Comparison of ENCODE assay signal across 23 cellular contexts in genomic region chr10:91576096-91576545, GRCh38. TPM values are rescaled to one million over a fixed set of nuclear protein-coding genes. Genes with fewer than 3 reads are reported as not detected.
A peak's percentile ranks its signal among the peaks of the same experiment; 100 is the strongest.
DNase-seq lines count a peak whose midpoint lies in the region; ATAC-seq, FAIRE-seq and TF ChIP-seq lines count a peak whose summit lies in the region.
"Had no signal": no experiment of that assay in that cellular context is flagged by ENCODE, and none has a peak within 500 bp of the region (broad histone marks: within the 10 kb centered on the region; RNA-seq: fewer than 3 reads in every experiment).

No MANE protein-coding gene starts in this region.

- no peaks in the 10 kb centered on the region for H3K9me3 ChIP-seq in cardiac muscle cell (ENCODE audit: low read depth)
- no peaks in the 10 kb centered on the region for H3K9me3 ChIP-seq in gastrocnemius medialis
- H3K9me3 ChIP-seq: suprapubic skin had no signal

- CTCF ChIA-PET in activated CD4-positive, alpha-beta T cell treated with anti-CD3 and anti-CD28 coated beads for 36 hours (lab: Charles Lee), result interaction anchor here (0.8 kb wide), 1 partner anchor 279 kb away, joined by 3 read pairs; no protein-coding TSS in a partner anchor
- CTCF ChIA-PET in activated CD4-positive, alpha-beta T cell treated with anti-CD3 and anti-CD28 coated beads, Interleukin-2, amount 10 ng/mL, durations not matched to agents 7 days and 5 days (lab: Charles Lee), result no interaction called here

- H3K36me3 ChIP-seq in cardiac muscle cell (no peaks in the 10 kb centered on the region), gastrocnemius medialis (no peaks in the 10 kb centered on the region)
- H3K36me3 ChIP-seq: BLaER1 treated with 17β-estradiol and CSF1 and Interleukin-3, amounts not matched to agents 10 nM and 100 nM; suprapubic skin had no signal

- H3K4me3 ChIP-seq in cardiac muscle cell (no peak overlapping the region), gastrocnemius medialis (no peak overlapping the region)
- H3K4me3 ChIP-seq: BLaER1 treated with 17β-estradiol and CSF1 and Interleukin-3, amounts not matched to agents 10 nM and 100 nM; suprapubic skin had no signal

- H3K27ac Mint-ChIP-seq in activated CD4-positive, alpha-beta T cell treated with anti-CD3 and anti-CD28 coated beads for 36 hours, result no peak overlapping the region
- no peak overlapping the region for H3K27ac Mint-ChIP-seq in activated CD4-positive, alpha-beta T cell treated with anti-CD3 and anti-CD28 coated beads, Interleukin-2, amount 10 ng/mL, durations not matched to agents 7 days and 5 days
- H3K27ac Mint-ChIP-seq: activated CD8-positive, alpha-beta T cell treated with anti-CD3 and anti-CD28 coated beads for 36 hours had no signal

- H3K4me1 ChIP-seq in cardiac muscle cell (ENCODE audit: low read depth), result peaks cover 26% of the 10 kb centered on the region
- peaks cover 0 to 7% of the 10 kb centered on the region in 2 donors for H3K4me1 ChIP-seq in gastrocnemius medialis
- H3K4me1 ChIP-seq: Caco-2 had no signal

- FAIRE-seq in RCC 7860 (lab: Jason Lieb, UNC), result no peak
- FAIRE-seq: endometrium had no signal

- in situ Hi-C loops in gastrocnemius medialis (cut with MboI; ENCODE audit: low sequenced_read_pairs in 4 of 4), result no loop called here

- H3K4me1 Mint-ChIP-seq in activated CD4-positive, alpha-beta T cell treated with anti-CD3 and anti-CD28 coated beads for 36 hours, result no peaks in the 10 kb centered on the region
- no peaks in the 10 kb centered on the region for H3K4me1 Mint-ChIP-seq in activated CD4-positive, alpha-beta T cell treated with anti-CD3 and anti-CD28 coated beads, Interleukin-2, amount 10 ng/mL, durations not matched to agents 7 days and 5 days

- peaks cover 3% of the 10 kb centered on the region for H3K27me3 Mint-ChIP-seq in activated CD4-positive, alpha-beta T cell treated with anti-CD3 and anti-CD28 coated beads for 36 hours
- H3K27me3 Mint-ChIP-seq in activated CD4-positive, alpha-beta T cell treated with anti-CD3 and anti-CD28 coated beads, Interleukin-2, amount 10 ng/mL, durations not matched to agents 7 days and 5 days, result peaks cover 3% of the 10 kb centered on the region

- no peak overlapping the region for H3K4me3 Mint-ChIP-seq in activated CD4-positive, alpha-beta T cell treated with anti-CD3 and anti-CD28 coated beads for 36 hours
- no peak overlapping the region for H3K4me3 Mint-ChIP-seq in activated CD4-positive, alpha-beta T cell treated with anti-CD3 and anti-CD28 coated beads, Interleukin-2, amount 10 ng/mL, durations not matched to agents 7 days and 5 days
- H3K4me3 Mint-ChIP-seq: activated CD8-positive, alpha-beta T cell treated with anti-CD3 and anti-CD28 coated beads for 36 hours had no signal

- intact Hi-C loops in activated CD4-positive, alpha-beta T cell treated with anti-CD3 and anti-CD28 coated beads for 36 hours (cut with DNase I, micrococcal nuclease), result no loop called here
- intact Hi-C loops in gastrocnemius medialis (cut with DNase I; ENCODE audit: low total_unique reads), result no loop called here

- H3K36me3 Mint-ChIP-seq in activated CD4-positive, alpha-beta T cell treated with anti-CD3 and anti-CD28 coated beads for 36 hours (ENCODE audit: low read depth), result no peaks in the 10 kb centered on the region
- no peaks in the 10 kb centered on the region for H3K36me3 Mint-ChIP-seq in activated CD4-positive, alpha-beta T cell treated with anti-CD3 and anti-CD28 coated beads, Interleukin-2, amount 10 ng/mL, durations not matched to agents 7 days and 5 days (ENCODE audit: low read depth)

- no peak for TF ChIP-seq CTCF in cardiac muscle cell (IDR thresholded peaks at IDR 0.05; ENCODE audit: low read depth, low read length)
- no peak for TF ChIP-seq CTCF in gastrocnemius medialis (IDR thresholded peaks at IDR 0.05 in 4 of 5, conservative IDR thresholded peaks at IDR 0.05 in 1 of 5)

- no peaks in the 10 kb centered on the region for H3K9me3 Mint-ChIP-seq in activated CD4-positive, alpha-beta T cell treated with anti-CD3 and anti-CD28 coated beads for 36 hours (ENCODE audit: low read depth)
- peaks cover 5% of the 10 kb centered on the region for H3K9me3 Mint-ChIP-seq in activated CD4-positive, alpha-beta T cell treated with anti-CD3 and anti-CD28 coated beads, Interleukin-2, amount 10 ng/mL, durations not matched to agents 7 days and 5 days

- H3K27me3 ChIP-seq in cardiac muscle cell (no peaks in the 10 kb centered on the region), gastrocnemius medialis (no peaks in the 10 kb centered on the region)
- H3K27me3 ChIP-seq: BLaER1 treated with 17β-estradiol and CSF1 and Interleukin-3, amounts not matched to agents 10 nM and 100 nM; suprapubic skin had no signal

- POLR2A ChIA-PET in activated CD4-positive, alpha-beta T cell treated with anti-CD3 and anti-CD28 coated beads for 36 hours (lab: Charles Lee), result no interaction called here
- POLR2A ChIA-PET in activated CD4-positive, alpha-beta T cell treated with anti-CD3 and anti-CD28 coated beads, Interleukin-2, amount 10 ng/mL, durations not matched to agents 7 days and 5 days (lab: Charles Lee), result no interaction called here

- peak overlapping the region; percentile 69 for H3K27ac ChIP-seq in cardiac muscle cell
- H3K27ac ChIP-seq in gastrocnemius medialis, result no peak overlapping the region
- H3K27ac ChIP-seq: BLaER1 treated with 17β-estradiol and CSF1 and Interleukin-3, amounts not matched to agents 10 nM and 100 nM had no signal

- no peak for DNase-seq in activated CD4-positive, alpha-beta T cell treated with anti-CD3 and anti-CD28 coated beads for 36 hours
- no peak for DNase-seq in activated CD4-positive, alpha-beta T cell treated with anti-CD3 and anti-CD28 coated beads, Interleukin-2, amount 10 ng/mL, durations not matched to agents 7 days and 5 days
- DNase-seq in RCC 7860 (ENCODE audit: low spot score), result peak; percentile 9
- DNase-seq in cardiac muscle cell (ENCODE audit: low read depth in 1 of 2, low spot score in 1 of 2), result no peak
- DNase-seq in gastrocnemius medialis, result no peak
- no peak for DNase-seq in activated naive CD4-positive, alpha-beta T cell treated with Interleukin-2 at 50 U/mL for 16 hours
- no peak for DNase-seq in NCI-H1105 (lab: John Stamatoyannopoulos, UW)
- no peak for DNase-seq in HCEC 1CT
- DNase-seq: ACHN; activated CD8-positive, alpha-beta T cell treated with anti-CD3 and anti-CD28 coated beads for 36 hours; activated gamma-delta T cell treated with Interleukin-2 at 50 U/mL for 16 hours; activated T-cell treated with anti-CD3 and anti-CD28 coated beads for 4 hours; amniotic stem cell; Caco-2; H7; head of caudate nucleus; NCI-H1694 treated with DMSO at 0.1 percent for 48 hours; NCI-H446; RPMI8226; SW 1271 had no signal

- peak; percentile 64 for ATAC-seq in activated CD4-positive, alpha-beta T cell treated with anti-CD3 and anti-CD28 coated beads for 36 hours
- ATAC-seq in gastrocnemius medialis, result peak; percentile 42 to 65
- ATAC-seq: activated CD8-positive, alpha-beta T cell treated with anti-CD3 and anti-CD28 coated beads for 36 hours had no signal

- TF ChIP-seq POLR2A in gastrocnemius medialis (IDR thresholded peaks at IDR 0.05), result no peak

RNA-seq across cellular contexts. Expression of gene PPP1R3C, which starts 56.8 kb away (rescaled TPM):
- under 1 TPM; 0.63 to 0.71 TPM for total RNA-seq in activated CD4-positive, alpha-beta T cell treated with anti-CD3 and anti-CD28 coated beads for 36 hours
- not detected for total RNA-seq in activated CD4-positive, alpha-beta T cell treated with anti-CD3 and anti-CD28 coated beads, Interleukin-2, amount 10 ng/mL, durations not matched to agents 7 days and 5 days
- total RNA-seq in cardiac muscle cell, result 51.7 and 90.7 TPM in 2 replicates
- polyA plus RNA-seq in cardiac muscle cell, result 52.1 and 81.4 TPM in 2 replicates
- total RNA-seq in gastrocnemius medialis, result 10 to 100 TPM in 3 of 4 donors, 1 to 10 TPM in 1; 6.6 to 90.7 (median 65.5) TPM
- total RNA-seq: Caco-2 had no signal

Comparison
In these comparisons a context has a peak if more than half of its experiments do, and no peak if none do; other contexts are left out.
1. RNA of gene PPP1R3C, which starts 56.8 kb away (total RNA-seq): 51.7 to 90.7 TPM in cardiac muscle cell and 6.6 to 90.7 TPM in gastrocnemius medialis; 0.63 to 0.71 TPM in activated CD4-positive, alpha-beta T cell treated with anti-CD3 and anti-CD28 coated beads for 36 hours and not detected in activated CD4-positive, alpha-beta T cell treated with anti-CD3 and anti-CD28 coated beads, Interleukin-2, amount 10 ng/mL, durations not matched to agents 7 days and 5 days; every median in the first group is over 4 times any median in the second.